9 cellular contexts compared by ENCODE assay signal in the genomic region with DNA sequence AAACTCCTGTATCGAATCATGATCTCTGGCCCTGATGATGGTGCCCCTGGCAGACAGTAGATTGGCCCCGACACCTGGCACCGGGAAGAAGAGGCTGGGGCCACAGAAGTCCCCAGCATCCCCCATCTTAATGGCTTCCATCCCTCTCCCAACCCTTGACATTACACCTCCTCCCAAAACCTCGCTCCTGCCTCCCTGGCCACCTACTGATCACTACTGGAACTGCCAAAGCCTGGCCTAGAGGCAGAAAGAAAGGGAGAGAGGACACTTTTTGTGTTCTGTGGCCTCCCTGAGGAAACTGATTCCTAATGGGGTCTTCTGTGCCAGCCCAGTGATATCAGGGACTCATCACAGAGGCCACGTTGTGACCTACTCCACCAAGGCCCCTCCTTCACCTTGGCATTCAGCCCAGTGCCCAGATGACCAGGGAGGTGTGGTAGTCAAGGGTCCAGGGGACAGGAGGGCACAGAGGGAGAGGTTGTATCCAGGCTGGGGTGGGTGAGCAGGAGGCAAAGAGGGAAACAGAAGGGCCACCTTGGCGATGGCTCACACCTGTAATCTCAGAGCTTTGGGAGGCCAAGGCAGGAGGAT. TPM values are rescaled to one million over a fixed set of nuclear protein-coding genes. Genes with fewer than 3 reads are reported as not detected.
A peak's percentile ranks its signal among the peaks of the same experiment; 100 is the strongest.
DNase-seq lines count a peak whose midpoint lies in the region; ATAC-seq and TF ChIP-seq lines count a peak whose summit lies in the region.
"Had no signal": no experiment of that assay in that cellular context is flagged by ENCODE, and none has a peak within 500 bp of the region (broad histone marks: within the 10 kb centered on the region; RNA-seq: fewer than 3 reads in every experiment).

No MANE protein-coding gene starts in this region.

- H3K36me3 Mint-ChIP-seq in CD14-positive monocyte (no peaks in the 10 kb centered on the region), WTC11 (peaks cover 4% of the 10 kb centered on the region; the same call in 1 of the 2 replicates)

- H3K4me3 Mint-ChIP-seq in CD14-positive monocyte (no peak overlapping the region), WTC11 (no peak overlapping the region)

- TF ChIP-seq CTCF in CD14-positive monocyte (IDR thresholded peaks at IDR 0.05) (peak; percentile 64), HFF-Myc (IDR thresholded peaks at IDR 0.05; ENCODE audit: low read depth, low read length, missing control alignments) (peak; percentile 67), WTC11 (IDR thresholded peaks at IDR 0.05) (peak; percentile 40)

- H3K27me3 Mint-ChIP-seq in CD14-positive monocyte (ENCODE audit: low read depth in 3 of 3) = peaks cover 0 to 5% (median 3%) of the 10 kb centered on the region in 3 donors
- no peaks in the 10 kb centered on the region; the same call in 1 of the 2 replicates for H3K27me3 Mint-ChIP-seq in WTC11 (ENCODE audit: low read depth)

- intact Hi-C loops in CD14-positive monocyte (cut with micrococcal nuclease) = no loop called here
- intact Hi-C loops in left ventricle myocardium superior (cut with micrococcal nuclease) = no loop called here

- POLR2A ChIA-PET in WTC11 (lab: Charles Lee) = no interaction called here

- H3K9me3 Mint-ChIP-seq in CD14-positive monocyte = peaks cover 0 to 3% (median 0%) of the 10 kb centered on the region in 7 donors
- H3K9me3 Mint-ChIP-seq in WTC11 = peaks cover 18% of the 10 kb centered on the region

- DNase-seq in CD14-positive monocyte (ENCODE audit: low spot score) = no peak
- DNase-seq in HFF-Myc (ENCODE audit: extremely low read depth, low read depth) = no peak
- DNase-seq in WTC11 (ENCODE audit: low spot score) = peak; percentile 69
- DNase-seq in left ventricle myocardium superior = no peak
- DNase-seq in activated effector memory CD4-positive, alpha-beta T cell treated with Interleukin-2 at 50 U/mL for 16 hours = no peak
- no peak for DNase-seq in NOMO-1 treated with dmso at 0.1 percent for 144 hours (lab: John Stamatoyannopoulos, UW; ENCODE audit: unreplicated experiment)

- CTCF ChIA-PET in WTC11 (lab: Charles Lee) = no interaction called here

- no peaks in the 10 kb centered on the region for H3K4me1 Mint-ChIP-seq in CD14-positive monocyte
- H3K4me1 Mint-ChIP-seq in WTC11 = no peaks in the 10 kb centered on the region

- ATAC-seq in WTC11 (peak; percentile 97), left ventricle myocardium superior (peak; percentile 30), GM18858 (IDR thresholded peaks at IDR 0.05; ENCODE audit: unreplicated experiment) (no peak), HG03439 (IDR thresholded peaks at IDR 0.05; ENCODE audit: unreplicated experiment) (no peak)

- no peak overlapping the region for H3K4me3 ChIP-seq in HFF-Myc (replicated peaks; ENCODE audit: low read depth, low read length)

- H3K27ac Mint-ChIP-seq in CD14-positive monocyte (no peak overlapping the region), WTC11 (no peak overlapping the region)

TF ChIP-seq in WTC11, 78 proteins besides CTCF, POLR2A, EP300 and RAD21:
- TF ChIP-seq ELF4 (CRISPR knock-in tag; IDR thresholded peaks at IDR 0.05; ENCODE audit: low read depth) = no peak
- TF ChIP-seq, protein P1, sequence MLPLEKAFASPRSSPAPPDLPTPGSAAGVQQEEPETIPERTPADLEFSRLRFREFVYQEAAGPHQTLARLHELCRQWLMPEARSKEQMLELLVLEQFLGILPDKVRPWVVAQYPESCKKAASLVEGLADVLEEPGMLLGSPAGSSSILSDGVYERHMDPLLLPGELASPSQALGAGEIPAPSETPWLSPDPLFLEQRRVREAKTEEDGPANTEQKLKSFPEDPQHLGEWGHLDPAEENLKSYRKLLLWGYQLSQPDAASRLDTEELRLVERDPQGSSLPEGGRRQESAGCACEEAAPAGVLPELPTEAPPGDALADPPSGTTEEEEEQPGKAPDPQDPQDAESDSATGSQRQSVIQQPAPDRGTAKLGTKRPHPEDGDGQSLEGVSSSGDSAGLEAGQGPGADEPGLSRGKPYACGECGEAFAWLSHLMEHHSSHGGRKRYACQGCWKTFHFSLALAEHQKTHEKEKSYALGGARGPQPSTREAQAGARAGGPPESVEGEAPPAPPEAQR (CRISPR knock-in tag; IDR thresholded peaks at IDR 0.05) = 0 out of 2 replicates have a peak, but pooled peaks have one; percentile 27

RNA-seq across cellular contexts. Expression of a gene that starts 6.1 kb away (rescaled TPM):
- polyA plus RNA-seq in CD14-positive monocyte = not detected
- total RNA-seq in WTC11 (2021) (not detected in 3 replicates), left ventricle myocardium superior (not detected)
- polyA plus RNA-seq: esophagus had no signal

RNA-seq across cellular contexts. Expression of a gene that starts 18.5 kb away (rescaled TPM):
- 100 to 1,000 TPM; 128 to 130 TPM for polyA plus RNA-seq in CD14-positive monocyte
- total RNA-seq in WTC11 (2021) (168 to 181 TPM (median 179 TPM) in 3 replicates), left ventricle myocardium superior (92.3 TPM)

Comparison
In these comparisons a context has a peak if more than half of its experiments do, and no peak if none do; other contexts are left out.
1. ATAC-seq: peak in WTC11 (single experiment) and left ventricle myocardium superior (single experiment); none in GM18858 (single experiment) and HG03439 (single experiment).
2. Peak in every context shown above with its lines, with median percentiles within 50 percentile points of each other: CTCF ChIP-seq.